Comparison of ENCODE assay signal across 36 cellular contexts in the genomic region with DNA sequence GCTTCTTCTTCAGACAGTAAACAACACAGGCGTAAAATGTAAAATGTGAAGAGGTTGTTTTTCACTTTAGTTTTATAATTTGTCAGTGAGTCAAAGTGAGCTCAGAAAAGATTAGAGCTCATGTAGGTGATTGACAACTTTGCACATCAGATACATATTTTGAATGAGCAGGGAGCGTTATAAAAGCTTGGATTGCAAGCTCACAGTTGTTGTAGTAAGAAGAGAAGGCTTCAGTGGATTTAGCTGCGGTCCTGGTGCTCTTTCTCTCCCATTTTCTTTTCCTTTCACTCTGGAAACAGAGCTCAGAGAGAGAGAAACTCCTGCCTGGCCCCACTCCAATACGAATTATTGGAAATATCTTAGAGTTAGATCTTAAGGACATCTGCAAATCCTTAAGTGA.
"Had no signal": no experiment of that assay in that cellular context is flagged by ENCODE, and none has a peak within 500 bp of the region (broad histone marks: within the 10 kb centered on the region; RNA-seq: fewer than 3 reads in every experiment).

No MANE protein-coding gene starts in this region.

- H3K36me3 ChIP-seq: adrenal gland, cardiac muscle cell had no signal

- H3K27ac ChIP-seq: adrenal gland, body of pancreas, cardiac muscle cell, VCaP had no signal

- H3K27me3 ChIP-seq: adrenal gland, body of pancreas, cardiac muscle cell had no signal

- H3K4me1 Mint-ChIP-seq: activated T-helper 17 cell treated with anti-CD3 and anti-CD28 coated beads, Interleukin-2, amount 50 U/mL, for 72 hours had no signal

- H3K9me3 ChIP-seq: adrenal gland, body of pancreas had no signal

- H3K27me3 Mint-ChIP-seq: activated B cell treated with CpG ODN at 0.5 μM for 24 hours; activated CD4-positive, alpha-beta memory T cell treated with anti-CD3 and anti-CD28 coated beads for 36 hours; activated CD4-positive, alpha-beta T cell treated with anti-CD3 and anti-CD28 coated beads, Interleukin-2, amount 10 ng/mL, durations not matched to agents 24 days and 14 days; activated CD8-positive, alpha-beta T cell treated with anti-CD3 and anti-CD28 coated beads for 36 hours; activated naive CD8-positive, alpha-beta T cell treated with anti-CD3 and anti-CD28 coated beads for 36 hours; activated T-helper 17 cell treated with anti-CD3 and anti-CD28 coated beads, Interleukin-2, amount 50 U/mL, for 72 hours; central memory CD8-positive, alpha-beta T cell had no signal

- DNase-seq: activated B cell treated with CpG ODN at 0.5 μM for 24 hours; activated CD4-positive, alpha-beta memory T cell treated with anti-CD3 and anti-CD28 coated beads for 36 hours; activated CD4-positive, alpha-beta T cell treated with anti-CD3 and anti-CD28 coated beads for 4 hours; activated CD4-positive, alpha-beta T cell treated with anti-CD3 and anti-CD28 coated beads, Interleukin-2, amount 10 ng/mL, durations not matched to agents 24 days and 14 days; activated CD4-positive, alpha-beta T cell treated with anti-CD3 and anti-CD28 coated beads, Interleukin-2, amount 50 U/mL, for 1 hour; activated CD4-positive, alpha-beta T cell treated with anti-CD3 and anti-CD28 coated beads, Interleukin-2, amount 50 U/mL, for 4 hours; activated CD4-positive, CD25-positive, alpha-beta regulatory T cell treated with anti-CD3 and anti-CD28 coated beads, Interleukin-2, amount 50 U/mL, for 72 hours; activated CD8-positive, alpha-beta memory T cell treated with anti-CD3 and anti-CD28 coated beads, Interleukin-2, amount 50 U/mL, for 4 hours; activated CD8-positive, alpha-beta T cell treated with anti-CD3 and anti-CD28 coated beads for 36 hours; activated effector memory CD4-positive, alpha-beta T cell treated with anti-CD3 and anti-CD28 coated beads, Interleukin-2, amount 50 U/mL, for 16 hours; activated gamma-delta T cell treated with Interleukin-2 at 50 U/mL for 16 hours; activated naive CD4-positive, alpha-beta T cell; activated naive CD4-positive, alpha-beta T cell treated with anti-CD3 and anti-CD28 coated beads for 36 hours; activated naive CD8-positive, alpha-beta T cell treated with anti-CD3 and anti-CD28 coated beads for 36 hours; activated T-cell treated with anti-CD3 and anti-CD28 coated beads for 4 hours; activated T-cell treated with anti-CD3 and anti-CD28 coated beads, Interleukin-2, amount 50 U/mL, for 1 hour; activated T-cell treated with anti-CD3 and anti-CD28 coated beads, Interleukin-2, amount 50 U/mL, for 4 hours; activated T-cell treated with anti-CD3 and anti-CD28 coated beads, Interleukin-2, amount 50 U/mL, for 72 hours; adrenal gland; amniotic stem cell; aorta; body of pancreas; caudate nucleus; cerebellar nuclear complex; SW 1271; T-helper 1 cell; T-helper 2 cell; T-helper 9 cell had no signal

- H3K9me3 Mint-ChIP-seq: activated B cell treated with CpG ODN at 0.5 μM for 24 hours; activated CD4-positive, alpha-beta memory T cell treated with anti-CD3 and anti-CD28 coated beads for 36 hours; activated CD4-positive, alpha-beta T cell treated with anti-CD3 and anti-CD28 coated beads, Interleukin-2, amount 10 ng/mL, durations not matched to agents 24 days and 14 days; activated CD8-positive, alpha-beta T cell treated with anti-CD3 and anti-CD28 coated beads for 36 hours; activated naive CD4-positive, alpha-beta T cell treated with anti-CD3 and anti-CD28 coated beads for 36 hours; activated naive CD4-positive, alpha-beta T cell treated with anti-CD3 and anti-CD28 coated beads, Interleukin-2, amount 50 U/mL, for 72 hours; activated naive CD8-positive, alpha-beta T cell treated with anti-CD3 and anti-CD28 coated beads for 36 hours; activated T-cell treated with anti-CD3 and anti-CD28 coated beads, Interleukin-2, amount 50 U/mL, for 4 hours; activated T-cell treated with anti-CD3 and anti-CD28 coated beads, Interleukin-2, amount 50 U/mL, for 72 hours; activated T-helper 1 cell treated with anti-CD3 and anti-CD28 coated beads, Interleukin-12 subunit alpha, Interleukin-12 subunit beta, Interleukin-2, Interleukin-4 antibody, amounts not matched to agents 30 ng/mL and 10 ng/mL and 1 ng/mL, durations not matched to agents 14 hours and 24 hours and 36 hours; activated T-helper 17 cell treated with anti-CD3 and anti-CD28 coated beads, Interleukin-2, amount 50 U/mL, for 72 hours; central memory CD8-positive, alpha-beta T cell had no signal

- H3K4me3 Mint-ChIP-seq: activated B cell treated with CpG ODN at 0.5 μM for 24 hours; activated CD4-positive, alpha-beta memory T cell treated with anti-CD3 and anti-CD28 coated beads for 36 hours; activated CD4-positive, alpha-beta T cell treated with anti-CD3 and anti-CD28 coated beads, Interleukin-2, amount 10 ng/mL, durations not matched to agents 24 days and 14 days; activated CD8-positive, alpha-beta T cell treated with anti-CD3 and anti-CD28 coated beads for 36 hours; activated naive CD4-positive, alpha-beta T cell treated with anti-CD3 and anti-CD28 coated beads for 36 hours; activated naive CD8-positive, alpha-beta T cell treated with anti-CD3 and anti-CD28 coated beads for 36 hours; activated T-cell treated with anti-CD3 and anti-CD28 coated beads, Interleukin-2, amount 50 U/mL, for 4 hours; activated T-cell treated with anti-CD3 and anti-CD28 coated beads, Interleukin-2, amount 50 U/mL, for 72 hours; activated T-helper 1 cell treated with anti-CD3 and anti-CD28 coated beads, Interleukin-12 subunit alpha, Interleukin-12 subunit beta, Interleukin-2, Interleukin-4 antibody, amounts not matched to agents 30 ng/mL and 10 ng/mL and 1 ng/mL, durations not matched to agents 14 hours and 24 hours and 36 hours; activated T-helper 17 cell treated with anti-CD3 and anti-CD28 coated beads, Interleukin-2, amount 50 U/mL, for 72 hours; central memory CD8-positive, alpha-beta T cell; T-helper 1 cell treated with Interleukin-12 subunit alpha and Interleukin-12 subunit beta and Interleukin-4 antibody, amounts not matched to agents 30 μg/mL and 1 μg/mL, for 36 hours; T-helper 2 cell treated with Interferon-gamma antibody and Interleukin-4, amounts not matched to agents 5 μg/mL and 100 μg/mL, for 36 hours had no signal

- H3K4me3 ChIP-seq: adrenal gland, body of pancreas, cardiac muscle cell had no signal

- H3K27ac Mint-ChIP-seq: activated B cell treated with CpG ODN at 0.5 μM for 24 hours; activated CD4-positive, alpha-beta memory T cell treated with anti-CD3 and anti-CD28 coated beads for 36 hours; activated CD4-positive, alpha-beta T cell treated with anti-CD3 and anti-CD28 coated beads, Interleukin-2, amount 10 ng/mL, durations not matched to agents 24 days and 14 days; activated CD8-positive, alpha-beta T cell treated with anti-CD3 and anti-CD28 coated beads for 36 hours; activated naive CD4-positive, alpha-beta T cell treated with anti-CD3 and anti-CD28 coated beads for 36 hours; activated naive CD4-positive, alpha-beta T cell treated with anti-CD3 and anti-CD28 coated beads, Interleukin-2, amount 50 U/mL, for 72 hours; activated naive CD8-positive, alpha-beta T cell treated with anti-CD3 and anti-CD28 coated beads for 36 hours; activated T-cell treated with anti-CD3 and anti-CD28 coated beads, Interleukin-2, amount 50 U/mL, for 72 hours; activated T-helper 1 cell treated with anti-CD3 and anti-CD28 coated beads, Interleukin-12 subunit alpha, Interleukin-12 subunit beta, Interleukin-2, Interleukin-4 antibody, amounts not matched to agents 30 ng/mL and 10 ng/mL and 1 ng/mL, durations not matched to agents 14 hours and 24 hours and 36 hours; activated T-helper 17 cell treated with anti-CD3 and anti-CD28 coated beads, Interleukin-2, amount 50 U/mL, for 72 hours; T-helper 1 cell treated with Interleukin-12 subunit alpha and Interleukin-12 subunit beta and Interleukin-4 antibody, amounts not matched to agents 30 μg/mL and 1 μg/mL, for 36 hours; T-helper 2 cell treated with Interferon-gamma antibody and Interleukin-4, amounts not matched to agents 5 μg/mL and 100 μg/mL, for 36 hours had no signal

- ATAC-seq: activated CD8-positive, alpha-beta T cell treated with anti-CD3 and anti-CD28 coated beads for 36 hours; activated naive CD4-positive, alpha-beta T cell treated with anti-CD3 and anti-CD28 coated beads, Interleukin-2, amount 50 U/mL, for 72 hours; activated T-cell treated with anti-CD3 and anti-CD28 coated beads, Interleukin-2, amount 50 U/mL, for 4 hours; activated T-cell treated with anti-CD3 and anti-CD28 coated beads, Interleukin-2, amount 50 U/mL, for 72 hours; activated T-helper 17 cell treated with anti-CD3 and anti-CD28 coated beads, Interleukin-2, amount 50 U/mL, for 72 hours; body of pancreas had no signal
